1 cellular context compared by ENCODE assay signal in the genomic region with DNA sequence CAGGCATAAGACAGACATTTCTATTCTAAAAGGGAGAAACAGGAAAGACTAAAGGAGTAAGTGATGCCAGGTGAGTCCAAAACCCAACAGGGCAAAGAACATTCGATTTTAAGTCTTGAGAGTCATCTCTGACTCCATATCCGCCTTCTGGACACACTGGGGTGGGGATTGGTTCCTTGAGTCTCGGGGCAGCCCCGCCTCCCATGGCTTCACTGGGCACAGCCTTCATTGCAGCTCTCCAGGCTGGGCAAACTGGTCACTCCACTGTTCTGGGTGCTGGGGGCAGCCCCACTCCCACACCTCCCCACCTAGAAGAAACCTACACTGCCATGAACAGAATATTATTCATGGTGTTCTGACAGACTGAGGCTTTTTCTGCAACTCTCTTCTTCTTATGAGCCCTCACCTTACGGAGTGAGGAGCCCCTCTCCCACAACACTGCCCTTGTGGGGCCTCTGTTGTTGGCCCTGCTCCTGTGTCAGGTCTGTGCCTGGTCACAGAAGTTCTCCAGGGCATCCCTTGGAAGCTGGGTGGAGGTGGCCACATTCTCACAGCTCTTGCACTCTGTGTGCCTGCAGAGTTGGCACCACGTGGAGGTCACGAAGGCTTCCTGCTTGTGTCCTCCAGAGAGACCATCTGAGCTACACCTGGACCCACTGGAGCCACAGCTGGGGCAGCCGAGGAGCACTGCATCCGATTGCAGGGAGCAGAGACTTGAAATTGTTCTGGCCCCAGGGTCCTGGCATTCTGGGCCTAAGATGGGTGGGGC.
TF ChIP-seq lines count a peak whose summit lies in the region.

No MANE protein-coding gene starts in this region.

TF ChIP-seq in IMR-90, 13 proteins besides CTCF, POLR2A, EP300 and RAD21 (continued from another document):
- TF ChIP-seq MAFK (IDR thresholded peaks at IDR 0.05; ENCODE audit: low read depth, low read length): no peak
